In genomic region chr2:230849633-230850357, GRCh38 we compare ENCODE assay signal across 8 cellular contexts. TPM values are rescaled to one million over a fixed set of nuclear protein-coding genes. Genes with fewer than 3 reads are reported as not detected.
DNase-seq lines count a peak whose midpoint lies in the region; ATAC-seq and TF ChIP-seq lines count a peak whose summit lies in the region.

No MANE protein-coding gene starts in this region.

- no peaks in the 10 kb centered on the region for H3K36me3 ChIP-seq in psoas muscle (ENCODE audit: insufficient read depth in 1 of 2, low read depth in 1 of 2)

- no peaks in the 10 kb centered on the region for H3K4me1 ChIP-seq in psoas muscle

- H3K9me3 ChIP-seq in psoas muscle = no peaks in the 10 kb centered on the region

- DNase-seq in CD1c-positive myeloid dendritic cell (ENCODE audit: extremely low spot score) (peak; percentile 70), HPDE6-E6E7 (ENCODE audit: extremely low spot score) (peak; percentile 45), epithelial cell of proximal tubule (ENCODE audit: low read depth) (no peak), psoas muscle (peak in 1 of 2 donors; percentile 63), AML-193 (lab: John Stamatoyannopoulos, UW) (no peak), COLO668 (lab: John Stamatoyannopoulos, UW; ENCODE audit: unreplicated experiment) (no peak), NCI-H2196 treated with DMSO at 0.1 percent for 48 hours (lab: John Stamatoyannopoulos, UW; ENCODE audit: unreplicated experiment) (no peak)
- DNase-seq in activated CD8-positive, alpha-beta memory T cell treated with anti-CD3 and anti-CD28 coated beads for 4 hours (ENCODE audit: low read depth in 2 of 2) = peak; percentile 32 to 50

- no peak for ATAC-seq in psoas muscle

- WGBS in psoas muscle, 3 donors = 59 to 63% (median 59%) methylated on average over 37 to 40 of the region's 40 CpGs

- H3K4me3 ChIP-seq in epithelial cell of proximal tubule (ENCODE audit: low read depth, low read length) (no peak overlapping the region), psoas muscle (no peak overlapping the region)

- intact Hi-C loops in psoas muscle (cut with DNase I) = no loop called here

- TF ChIP-seq CTCF in epithelial cell of proximal tubule (conservative IDR thresholded peaks at IDR 0.05; ENCODE audit: low read depth, low read length) (peak; percentile 77), psoas muscle (IDR thresholded peaks at IDR 0.05) (peak; percentile 64)

- no peak overlapping the region for H3K27ac ChIP-seq in psoas muscle

- H3K27me3 ChIP-seq in psoas muscle (ENCODE audit: insufficient read depth in 3 of 3, low read length in 2 of 3) = peaks cover 0 to 24% (median 7%) of the 10 kb centered on the region in 3 donors

RNA-seq across cellular contexts. Expression of gene ITM2C, which starts 14.9 kb away (rescaled TPM):
- total RNA-seq in epithelial cell of proximal tubule (120 and 169 TPM in 2 replicates), psoas muscle (10 to 100 TPM in 2 of 4 donors, 1 to 10 TPM in 2; 9.0 to 20.3 (median 10.6) TPM)
- 10 to 100 TPM in 2 of 3 donors, 1 to 10 TPM in 1; 9.1 to 12.6 (median 11.5) TPM for polyA plus RNA-seq in psoas muscle

Comparison
In these comparisons a context has a peak if more than half of its experiments do, and no peak if none do; other contexts are left out.
1. DNase-seq: peak in CD1c-positive myeloid dendritic cell (single experiment), HPDE6-E6E7 (single experiment) and activated CD8-positive, alpha-beta memory T cell treated with anti-CD3 and anti-CD28 coated beads for 4 hours (2 of 2); none in epithelial cell of proximal tubule (single experiment), AML-193 (0 of 2), COLO668 (single experiment) and NCI-H2196 treated with DMSO at 0.1 percent for 48 hours (single experiment).